Comparison of ENCODE assay signal across 16 cellular contexts in the genomic region with DNA sequence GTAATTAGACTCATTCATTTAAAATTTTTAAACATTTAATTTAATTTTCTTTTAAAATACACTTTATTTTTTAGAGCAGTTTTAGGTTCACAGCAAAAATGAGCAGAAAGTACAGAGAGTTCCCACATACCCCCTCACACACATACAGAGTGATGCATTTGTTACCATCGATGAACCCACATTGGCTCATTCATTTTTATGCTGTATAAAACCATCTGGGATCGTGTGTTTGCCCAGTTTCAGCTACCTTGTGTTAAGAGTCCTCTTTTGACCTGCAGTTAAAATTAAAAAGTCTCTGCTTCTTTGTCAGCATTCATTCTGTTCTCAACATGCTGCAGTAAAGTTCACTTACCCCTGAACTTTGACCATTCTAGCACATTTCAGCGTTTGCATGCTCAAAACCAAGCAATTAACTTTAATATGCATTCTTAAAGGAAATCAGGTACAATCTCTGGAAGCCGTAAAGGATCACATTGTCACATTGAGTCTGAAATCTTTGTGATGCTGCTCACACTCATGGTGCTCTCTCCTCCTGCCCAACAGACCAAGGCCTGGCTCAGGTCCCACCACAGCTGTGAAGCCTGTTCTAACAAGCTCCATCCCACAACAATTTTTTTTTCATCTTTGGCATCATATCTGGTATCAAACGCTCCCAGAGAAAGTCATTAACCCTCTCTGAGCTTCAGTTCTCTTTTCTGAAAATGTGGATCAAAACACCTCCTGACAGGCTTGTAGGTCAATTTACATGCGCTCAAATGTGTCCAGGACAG.
DNase-seq lines count a peak whose midpoint lies in the region; ATAC-seq and TF ChIP-seq lines count a peak whose summit lies in the region.
"Had no signal": no experiment of that assay in that cellular context is flagged by ENCODE, and none has a peak within 500 bp of the region (broad histone marks: within the 10 kb centered on the region; RNA-seq: fewer than 3 reads in every experiment).

No MANE protein-coding gene starts in this region.

- H3K4me1 ChIP-seq in esophagus muscularis mucosa, result peaks cover 22 to 40% (median 30%) of the 10 kb centered on the region in 4 donors
- H3K4me1 ChIP-seq in trophoblast cell (ENCODE audit: control insufficient read depth in 1 of 2, insufficient read depth in 2 of 2, low read length in 2 of 2), result peaks cover 7 to 10% of the 10 kb centered on the region in 2 experiments
- H3K4me1 ChIP-seq: BLaER1 had no signal

- no peak overlapping the region for H4K12ac ChIP-seq in trophoblast cell (ENCODE audit: low read depth, low read length)

- H3K27me3 ChIP-seq in esophagus muscularis mucosa (no peaks in the 10 kb centered on the region), trophoblast cell (ENCODE audit: insufficient read depth, low read length) (no peaks in the 10 kb centered on the region)
- H3K27me3 ChIP-seq: BLaER1, breast epithelium had no signal

- no peak overlapping the region for H3K18ac ChIP-seq in trophoblast cell (ENCODE audit: low read length)

- no peak overlapping the region for H2AK5ac ChIP-seq in trophoblast cell (ENCODE audit: low read length)

- no peaks in the 10 kb centered on the region for H3K36me3 ChIP-seq in esophagus muscularis mucosa
- no peaks in the 10 kb centered on the region for H3K36me3 ChIP-seq in trophoblast cell (ENCODE audit: control insufficient read depth in 1 of 2, insufficient read depth in 2 of 2, low read length in 2 of 2)
- H3K36me3 ChIP-seq: BLaER1, breast epithelium had no signal

- TF ChIP-seq POLR2A in esophagus muscularis mucosa (IDR thresholded peaks at IDR 0.05; ENCODE audit: low read depth), result no peak

- no peak overlapping the region for H4K91ac ChIP-seq in trophoblast cell (ENCODE audit: low read depth, low read length)

- no peak overlapping the region for H2BK12ac ChIP-seq in trophoblast cell (ENCODE audit: low read length)

- ATAC-seq in activated CD4-positive, CD25-positive, alpha-beta regulatory T cell treated with anti-CD3 and anti-CD28 coated beads, Interleukin-2, amount 50 U/mL, for 24 hours, result no peak
- no peak for ATAC-seq in HG02588 (IDR thresholded peaks at IDR 0.05; ENCODE audit: unreplicated experiment)
- ATAC-seq: activated naive CD4-positive, alpha-beta T cell treated with anti-CD3 and anti-CD28 coated beads, Interleukin-2, amount 50 U/mL, for 72 hours; activated T-cell treated with anti-CD3 and anti-CD28 coated beads, Interleukin-2, amount 50 U/mL, for 4 hours; Panc1; stimulated activated naive B cell treated with anti-CD40 and anti-IgM and Interleukin-4, amounts not matched to agents 10 μg/mL and 1 μg/mL and 100 μg/mL, for 72 hours had no signal

- peaks cover 3% of the 10 kb centered on the region for H3K79me1 ChIP-seq in trophoblast cell (ENCODE audit: low read length)

- H3K23ac ChIP-seq in trophoblast cell (ENCODE audit: low read length), result no peak overlapping the region

- no peak overlapping the region for H3K9ac ChIP-seq in trophoblast cell (ENCODE audit: low read length)
- H3K9ac ChIP-seq: BLaER1 had no signal

- DNase-seq in anterior cingulate cortex (lab: John Stamatoyannopoulos, UW) (peak in 43 of 58 donors; percentile 10 to 68 (median 43)), esophagus muscularis mucosa (ENCODE audit: extremely low spot score) (peak; percentile 12), middle frontal gyrus (ENCODE audit: extremely low spot score, low spot score) (peak; percentile 56), superior temporal gyrus (ENCODE audit: extremely low spot score) (peak; percentile 85), trophoblast cell (no peak), kidney glomerular epithelial cell (lab: John Stamatoyannopoulos, UW) (no peak)
- DNase-seq: activated T-cell treated with anti-CD3 and anti-CD28 coated beads, Interleukin-2, amount 50 U/mL, for 4 hours; immature natural killer cell; NCI-H2081 treated with DMSO at 0.1 percent for 48 hours; stimulated activated naive B cell treated with anti-CD40 and anti-IgM and Interleukin-4, amounts not matched to agents 10 μg/mL and 1 μg/mL and 100 μg/mL, for 72 hours had no signal

- no peak overlapping the region for H2BK5ac ChIP-seq in trophoblast cell (ENCODE audit: low read depth, low read length, poor library complexity)

- H3K4ac ChIP-seq in trophoblast cell (ENCODE audit: low read depth, low read length), result no peak overlapping the region

- no peak overlapping the region for H4K8ac ChIP-seq in trophoblast cell (ENCODE audit: low read depth, low read length)

- WGBS in esophagus muscularis mucosa, result 69% methylated on average over 6 of the region's 6 CpGs
- no CpG with 5 or more reads among the region's 6 CpGs for WGBS in trophoblast cell (ENCODE audit: extremely low coverage, insufficient coverage, insufficient read length)

- H3K27ac ChIP-seq in esophagus muscularis mucosa (replicated peaks in 1 of 4), result no peak overlapping the region
- no peak overlapping the region for H3K27ac ChIP-seq in trophoblast cell (ENCODE audit: low read depth, low read length)
- H3K27ac ChIP-seq: BLaER1, breast epithelium had no signal

- peaks cover 0 to 7% (median 0%) of the 10 kb centered on the region in 4 donors for H3K9me3 ChIP-seq in esophagus muscularis mucosa
- no peaks in the 10 kb centered on the region for H3K9me3 ChIP-seq in trophoblast cell (ENCODE audit: insufficient read depth, low read depth, low read length)
- H3K9me3 ChIP-seq: BLaER1, breast epithelium had no signal

- H3K79me2 ChIP-seq in trophoblast cell (ENCODE audit: control insufficient read depth, insufficient read depth, low read length, poor library complexity), result no peaks in the 10 kb centered on the region

- no peak overlapping the region for H2BK120ac ChIP-seq in trophoblast cell (ENCODE audit: insufficient read depth, low read length, poor library complexity)

- intact Hi-C loops in esophagus muscularis mucosa (cut with DNase I), result no loop called here

- H3K4me2 ChIP-seq in trophoblast cell (ENCODE audit: low read length), result no peak overlapping the region
- H3K4me2 ChIP-seq: BLaER1 had no signal

- H3K4me3 ChIP-seq in esophagus muscularis mucosa, result no peak overlapping the region
- no peak overlapping the region for H3K4me3 ChIP-seq in trophoblast cell (ENCODE audit: low read depth, low read length)
- H3K4me3 ChIP-seq: BLaER1, breast epithelium had no signal

- TF ChIP-seq EP300 in esophagus muscularis mucosa (IDR thresholded peaks at IDR 0.05), result no peak

- H2AFZ ChIP-seq in trophoblast cell (ENCODE audit: insufficient read depth, low read length, poor library complexity), result no peak overlapping the region

- no peak overlapping the region for H3K14ac ChIP-seq in trophoblast cell (ENCODE audit: low read length)

- no peak for TF ChIP-seq CTCF in esophagus muscularis mucosa (IDR thresholded peaks at IDR 0.05)

Comparison
In these comparisons a context has a peak if more than half of its experiments do, and no peak if none do; other contexts are left out.
1. DNase-seq: peak in anterior cingulate cortex (43 of 58), esophagus muscularis mucosa (single experiment), middle frontal gyrus (single experiment) and superior temporal gyrus (single experiment); none in trophoblast cell (0 of 2) and kidney glomerular epithelial cell (single experiment).